ENCODE assay signal across 9 cellular contexts in the genomic region with DNA sequence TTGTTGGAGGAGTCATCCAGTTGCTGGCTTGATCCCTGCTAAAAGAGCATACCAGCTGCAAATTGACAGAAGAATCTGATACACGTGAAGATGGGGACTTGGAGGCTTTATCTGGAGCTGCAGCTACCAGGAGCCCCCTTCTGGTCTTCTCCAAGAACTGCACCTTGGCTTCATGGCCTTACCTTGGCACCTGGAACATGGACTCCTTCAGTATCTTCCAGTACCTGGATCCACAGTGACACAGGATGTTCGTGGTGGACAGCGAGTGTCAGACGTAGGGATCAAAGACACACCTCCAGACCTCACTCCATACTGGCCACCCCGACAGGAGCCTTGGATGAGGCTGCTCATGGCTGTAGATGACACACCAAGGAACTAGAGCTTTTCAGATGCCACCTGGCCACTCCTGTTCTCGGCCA. TPM values are rescaled to one million over a fixed set of nuclear protein-coding genes. Genes with fewer than 3 reads are reported as not detected.
DNase-seq lines count a peak whose midpoint lies in the region; ATAC-seq and TF ChIP-seq lines count a peak whose summit lies in the region.
"Had no signal": no experiment of that assay in that cellular context is flagged by ENCODE, and none has a peak within 500 bp of the region (broad histone marks: within the 10 kb centered on the region; RNA-seq: fewer than 3 reads in every experiment).

No MANE protein-coding gene starts in this region.

- H3K9me3 Mint-ChIP-seq in naive B cell: peaks cover 0 to 9% (median 7%) of the 10 kb centered on the region in 7 donors

- no peak overlapping the region for H3K27ac ChIP-seq in epithelial cell of prostate
- no peak overlapping the region for H3K27ac ChIP-seq in stomach

- H3K4me3 ChIP-seq in stomach: no peak overlapping the region

- TF ChIP-seq CTCF in stomach (IDR thresholded peaks at IDR 0.05): peak in 6 of 7 experiments; percentile 64 to 98 (median 88)

- H3K27ac Mint-ChIP-seq in naive B cell: no peak overlapping the region

- intact Hi-C loops in stomach (cut with DNase I; ENCODE audit: low total_unique reads): no loop called here

- H3K36me3 Mint-ChIP-seq in naive B cell: no peaks in the 10 kb centered on the region

- no peak for TF ChIP-seq EP300 in stomach (IDR thresholded peaks at IDR 0.05)

- WGBS in stomach, 5 donors: 18 to 37% (median 26%) methylated on average over 6 of the region's 6 CpGs

- peaks cover 3 to 8% (median 5%) of the 10 kb centered on the region in 3 donors for H3K27me3 Mint-ChIP-seq in naive B cell

- peak; percentile 80 to 82 for ATAC-seq in naive B cell (ENCODE audit: low read depth in 2 of 2)
- no peak for ATAC-seq in GM18498 (IDR thresholded peaks at IDR 0.05; ENCODE audit: unreplicated experiment)

- H3K27me3 ChIP-seq in stomach: no peaks in the 10 kb centered on the region

- no peak overlapping the region for H3K4me3 Mint-ChIP-seq in naive B cell

- no peaks in the 10 kb centered on the region for H3K36me3 ChIP-seq in stomach

- TF ChIP-seq POLR2A in stomach (IDR thresholded peaks at IDR 0.05): no peak

- H3K4me1 Mint-ChIP-seq in naive B cell: no peaks in the 10 kb centered on the region

- H3K9me3 ChIP-seq in stomach: peaks cover 0 to 7% (median 0%) of the 10 kb centered on the region in 4 donors

- DNase-seq in COLO829 (ENCODE audit: low spot score): peak; percentile 57
- peak in 62 of 76 experiments; percentile 23 to 83 (median 50) for DNase-seq in HUDEP-2 (lab: John Stamatoyannopoulos, UW; ENCODE audit: unreplicated experiment in 76 of 76)
- DNase-seq in NOMO-1 (lab: John Stamatoyannopoulos, UW; ENCODE audit: unreplicated experiment in 2 of 2): peak; percentile 72 to 85
- DNase-seq in activated CD8-positive, alpha-beta memory T cell treated with anti-CD3 and anti-CD28 coated beads for 1 hour (ENCODE audit: extremely low read depth in 1 of 2, low read depth in 1 of 2): peak; percentile 23 to 39
- DNase-seq in epithelial cell of prostate (ENCODE audit: low read depth, low spot score): peak; percentile 41
- peak; percentile 58 for DNase-seq in naive B cell
- peak; percentile 69 for DNase-seq in stomach

- H3K4me1 ChIP-seq in stomach: no peaks in the 10 kb centered on the region

RNA-seq across cellular contexts. Expression of gene ACSBG2, which starts 9.9 kb away (rescaled TPM):
- polyA plus RNA-seq in naive B cell (ENCODE audit: low read depth in 6 of 6) (not detected), stomach (not detected)
- total RNA-seq in stomach: not detected
- total RNA-seq: temporal lobe had no signal

RNA-seq across cellular contexts. Expression of gene RFX2, which starts 15.3 kb away (rescaled TPM):
- polyA plus RNA-seq in naive B cell (ENCODE audit: low read depth in 6 of 6) (1 to 10 TPM in 4 of 6 donors, under 1 TPM in 2; 0.89 to 5.9 (median 1.2) TPM), stomach (1 to 10 TPM; 1.8 to 7.9 (median 6.4) TPM)
- total RNA-seq in stomach: 100 to 1,000 TPM in 1 of 5 donors, 10 to 100 TPM in 1, 1 to 10 TPM in 3; 1.2 to 123 (median 8.9) TPM
